Comparison of ENCODE assay signal across 17 cellular contexts in genomic region chr3:139944256-139944910, GRCh38. TPM values are rescaled to one million over a fixed set of nuclear protein-coding genes. Genes with fewer than 3 reads are reported as not detected.
DNase-seq lines count a peak whose midpoint lies in the region; ATAC-seq and TF ChIP-seq lines count a peak whose summit lies in the region.
"Had no signal": no experiment of that assay in that cellular context is flagged by ENCODE, and none has a peak within 500 bp of the region (broad histone marks: within the 10 kb centered on the region; RNA-seq: fewer than 3 reads in every experiment).

No MANE protein-coding gene starts in this region.

- no peak for TF ChIP-seq CTCF in GM20000 (IDR thresholded peaks at IDR 0.05; ENCODE audit: extremely low read depth, missing control alignments)

- intact Hi-C loops in Right ventricle myocardium inferior (cut with DNase I) (no loop called here), cardiac septum (cut with DNase I) (no loop called here), left cardiac atrium (cut with DNase I) (no loop called here)

- DNase-seq in Right ventricle myocardium inferior (ENCODE audit: missing footprints) (no peak), cardiac septum (ENCODE audit: low spot score) (no peak), NCI-H446 treated with DMSO at 0.1 percent for 48 hours (lab: John Stamatoyannopoulos, UW) (peak; percentile 22), left cardiac atrium (no peak), GM20000 (ENCODE audit: low spot score) (no peak)
- DNase-seq: DMS153; H7; IMR-90; Karpas-422; MG63; NCI-H1417; NCI-H187 treated with DMSO at 0.1 percent for 48 hours; NCI-H526; NK-92 treated with Interleukin-12 subunit alpha and Interleukin-12 subunit beta, amount 100 ng/mL, for 24 hours had no signal

- ATAC-seq in Right ventricle myocardium inferior (peak; percentile 59), left cardiac atrium (peak; percentile 70 to 72), HG03025 (IDR thresholded peaks at IDR 0.05; ENCODE audit: low FRiP score, unreplicated experiment) (no peak), HG03520 (IDR thresholded peaks at IDR 0.05; ENCODE audit: unreplicated experiment) (no peak)

RNA-seq across cellular contexts. Expression of gene CLSTN2, which starts 9.4 kb away (rescaled TPM):
- 8.4 TPM for total RNA-seq in Right ventricle myocardium inferior
- 3.9 TPM for total RNA-seq in cardiac septum
- total RNA-seq in left cardiac atrium: 10 to 100 TPM; 22.9 to 26.6 TPM
- total RNA-seq: OCI-LY7 had no signal

Comparison
In these comparisons a context has a peak if more than half of its experiments do, and no peak if none do; other contexts are left out.
1. ATAC-seq: peak in Right ventricle myocardium inferior (single experiment) and left cardiac atrium (2 of 2); none in HG03025 (single experiment) and HG03520 (single experiment).